Comparison of ENCODE assay signal across 1 cellular context in the genomic region with DNA sequence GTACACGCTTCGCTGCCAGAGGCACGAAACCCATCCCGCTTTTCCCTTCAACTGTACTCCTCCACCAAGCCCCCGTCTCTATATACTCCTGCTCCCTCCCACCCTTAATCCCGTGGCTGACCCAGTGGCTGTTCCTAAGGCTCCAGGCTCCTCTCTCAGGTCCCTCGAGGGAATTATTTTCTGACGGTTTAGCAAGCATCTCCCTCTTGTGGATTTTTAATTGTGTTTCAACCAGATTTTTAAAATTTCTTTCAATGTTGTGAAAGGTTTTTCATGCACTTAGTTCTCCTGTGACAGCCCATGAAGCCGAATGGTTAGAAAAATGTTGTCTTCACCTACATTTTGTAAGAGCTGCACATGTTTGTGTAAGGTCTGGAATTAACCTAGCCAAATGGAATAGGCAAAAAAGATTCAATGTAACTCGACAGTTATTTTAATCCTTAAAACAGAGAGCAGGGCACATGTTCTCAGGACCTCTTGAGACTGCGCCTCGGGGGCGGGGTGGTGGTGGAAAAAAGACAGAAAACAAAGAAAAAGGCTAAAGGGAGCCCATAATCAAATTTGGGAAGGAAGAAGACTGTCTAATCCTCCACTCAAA.
TF ChIP-seq lines count a peak whose summit lies in the region.

No MANE protein-coding gene starts in this region.

TF ChIP-seq in liver, 16 proteins besides CTCF, POLR2A, EP300 and RAD21 (continued from another document):
- TF ChIP-seq ATF3 (IDR thresholded peaks at IDR 0.05) (no peak), FOXA1 (IDR thresholded peaks at IDR 0.05) (no peak), HNF4A (conservative IDR thresholded peaks at IDR 0.05) (peak in 1 of 2 donors; percentile 18), SP1 (IDR thresholded peaks at IDR 0.05) (no peak), RXRA (IDR thresholded peaks at IDR 0.05) (no peak), GABPA (IDR thresholded peaks at IDR 0.05 in 1 of 2, conservative IDR thresholded peaks at IDR 0.05 in 1 of 2) (peak in 1 of 2 donors; percentile 45)
